16 cellular contexts compared by ENCODE assay signal in the genomic region with DNA sequence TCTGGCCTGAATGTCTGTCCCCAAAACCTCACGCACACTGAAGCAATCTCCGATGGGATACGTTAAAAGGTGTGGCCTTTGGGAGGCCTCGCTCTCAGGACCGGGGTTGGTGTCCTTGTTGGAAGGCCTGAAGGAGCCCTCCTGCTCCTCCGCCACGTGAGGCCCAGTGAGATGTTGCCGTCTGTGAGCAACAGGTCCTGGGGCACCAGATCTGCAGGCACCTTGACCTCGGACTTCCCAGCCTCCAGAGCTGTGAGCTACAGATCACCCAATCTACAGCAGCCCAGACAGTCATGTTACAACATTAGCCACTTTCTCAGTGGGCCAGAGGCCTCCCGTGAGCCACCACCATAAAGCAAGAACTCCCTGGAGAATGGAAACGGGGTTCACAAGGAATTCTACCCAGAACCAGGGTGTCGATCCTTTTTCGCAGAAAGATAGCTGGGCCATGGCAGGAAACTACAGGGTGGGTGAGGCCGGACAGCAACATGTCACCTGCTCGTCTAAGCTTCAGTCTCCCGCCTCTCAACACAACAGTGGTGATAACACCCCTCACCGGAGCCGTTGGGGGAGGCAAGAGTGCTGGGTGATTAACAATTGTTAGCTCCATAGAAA.
DNase-seq lines count a peak whose midpoint lies in the region; ATAC-seq, FAIRE-seq and TF ChIP-seq lines count a peak whose summit lies in the region.
"Had no signal": no experiment of that assay in that cellular context is flagged by ENCODE, and none has a peak within 500 bp of the region (broad histone marks: within the 10 kb centered on the region; RNA-seq: fewer than 3 reads in every experiment).

No MANE protein-coding gene starts in this region.

- ATAC-seq in activated CD8-positive, alpha-beta T cell treated with anti-CD3 and anti-CD28 coated beads for 36 hours, result no peak
- ATAC-seq in Right ventricle myocardium inferior, result no peak
- no peak for ATAC-seq in natural killer cell treated with Interleukin-12 subunit alpha and Interleukin-12 subunit beta and Interleukin-15 and Interleukin-18, amount 100 ng/mL, for 72 hours

- no peak for DNase-seq in HFFc6
- DNase-seq in chondrocyte (ENCODE audit: low spot score), result no peak
- peak; percentile 24 for DNase-seq in posterior vena cava (ENCODE audit: low spot score)
- no peak for DNase-seq in RCC 7860 (ENCODE audit: low spot score)
- DNase-seq in activated CD8-positive, alpha-beta T cell treated with anti-CD3 and anti-CD28 coated beads for 36 hours, result no peak
- DNase-seq in Right ventricle myocardium inferior (ENCODE audit: missing footprints), result no peak
- DNase-seq in natural killer cell treated with Interleukin-12 subunit alpha and Interleukin-12 subunit beta and Interleukin-15 and Interleukin-18, amount 100 ng/mL, for 72 hours (ENCODE audit: low spot score), result no peak
- DNase-seq: NCI-H1048, NCI-H1436, NCI-H2029, NCI-H345, NCI-H524 treated with DMSO at 0.1 percent for 48 hours, PC-9 had no signal

- no peaks in the 10 kb centered on the region for H3K9me3 Mint-ChIP-seq in HFFc6
- no peaks in the 10 kb centered on the region for H3K9me3 Mint-ChIP-seq in chondrocyte (ENCODE audit: low read depth)
- no peaks in the 10 kb centered on the region for H3K9me3 Mint-ChIP-seq in activated CD8-positive, alpha-beta T cell treated with anti-CD3 and anti-CD28 coated beads for 36 hours
- no peaks in the 10 kb centered on the region for H3K9me3 Mint-ChIP-seq in natural killer cell treated with Interleukin-12 subunit alpha and Interleukin-12 subunit beta and Interleukin-15 and Interleukin-18, amount 100 ng/mL, for 72 hours

- CTCF ChIA-PET in activated CD8-positive, alpha-beta T cell treated with anti-CD3 and anti-CD28 coated beads for 36 hours (lab: Charles Lee), result no interaction called here

- no peak for TF ChIP-seq CTCF in HFFc6 (IDR thresholded peaks at IDR 0.05)
- no peak for TF ChIP-seq CTCF in chondrocyte (IDR thresholded peaks at IDR 0.05)
- no peak for TF ChIP-seq CTCF in activated CD8-positive, alpha-beta T cell treated with anti-CD3 and anti-CD28 coated beads for 36 hours (IDR thresholded peaks at IDR 0.05)

- POLR2A ChIA-PET in activated CD8-positive, alpha-beta T cell treated with anti-CD3 and anti-CD28 coated beads for 36 hours (lab: Charles Lee), result no interaction called here

- intact Hi-C loops in posterior vena cava (cut with DNase I) (no loop called here), Right ventricle myocardium inferior (cut with DNase I) (loop anchor here (5.0 kb wide), 1 partner anchor 90 kb away; no protein-coding TSS in a partner anchor)
- intact Hi-C loops in activated CD8-positive, alpha-beta T cell treated with anti-CD3 and anti-CD28 coated beads for 36 hours (cut with micrococcal nuclease), result no loop called here

- H3K27me3 Mint-ChIP-seq in HFFc6 (ENCODE audit: insufficient read depth), result peaks cover 3% of the 10 kb centered on the region
- no peaks in the 10 kb centered on the region for H3K27me3 Mint-ChIP-seq in chondrocyte (ENCODE audit: low read depth)
- peaks cover 6% of the 10 kb centered on the region for H3K27me3 Mint-ChIP-seq in activated CD8-positive, alpha-beta T cell treated with anti-CD3 and anti-CD28 coated beads for 36 hours
- peaks cover 8 to 15% of the 10 kb centered on the region in 2 donors for H3K27me3 Mint-ChIP-seq in natural killer cell treated with Interleukin-12 subunit alpha and Interleukin-12 subunit beta and Interleukin-15 and Interleukin-18, amount 100 ng/mL, for 72 hours

- H3K4me1 Mint-ChIP-seq in HFFc6 (ENCODE audit: low read depth) (peaks cover 69% of the 10 kb centered on the region), chondrocyte (ENCODE audit: low read depth) (peaks cover 78% of the 10 kb centered on the region)
- no peaks in the 10 kb centered on the region for H3K4me1 Mint-ChIP-seq in activated CD8-positive, alpha-beta T cell treated with anti-CD3 and anti-CD28 coated beads for 36 hours (ENCODE audit: low read depth)
- no peaks in the 10 kb centered on the region for H3K4me1 Mint-ChIP-seq in natural killer cell treated with Interleukin-12 subunit alpha and Interleukin-12 subunit beta and Interleukin-15 and Interleukin-18, amount 100 ng/mL, for 72 hours (ENCODE audit: low read depth in 2 of 2)

- H3K4me3 Mint-ChIP-seq in HFFc6 (no peak overlapping the region), chondrocyte (ENCODE audit: unreplicated experiment) (no peak overlapping the region)
- H3K4me3 Mint-ChIP-seq in activated CD8-positive, alpha-beta T cell treated with anti-CD3 and anti-CD28 coated beads for 36 hours, result no peak overlapping the region
- H3K4me3 Mint-ChIP-seq in natural killer cell treated with Interleukin-12 subunit alpha and Interleukin-12 subunit beta and Interleukin-15 and Interleukin-18, amount 100 ng/mL, for 72 hours, result no peak overlapping the region

- H3K27ac Mint-ChIP-seq in HFFc6 (peak overlapping the region; percentile 21; the same call in 1 of the 2 replicates), chondrocyte (ENCODE audit: unreplicated experiment) (peak overlapping the region; percentile 85)
- H3K27ac Mint-ChIP-seq in activated CD8-positive, alpha-beta T cell treated with anti-CD3 and anti-CD28 coated beads for 36 hours, result no peak overlapping the region
- H3K27ac Mint-ChIP-seq in natural killer cell treated with Interleukin-12 subunit alpha and Interleukin-12 subunit beta and Interleukin-15 and Interleukin-18, amount 100 ng/mL, for 72 hours, result no peak overlapping the region

- FAIRE-seq in RCC 7860 (lab: Jason Lieb, UNC), result no peak
- FAIRE-seq: D721Med, GM12891, GM18507 had no signal

- H3K36me3 Mint-ChIP-seq in HFFc6 (ENCODE audit: low read depth) (peaks cover 4% of the 10 kb centered on the region; the same call in 1 of the 2 replicates), chondrocyte (ENCODE audit: low read depth) (no peaks in the 10 kb centered on the region)
- H3K36me3 Mint-ChIP-seq in activated CD8-positive, alpha-beta T cell treated with anti-CD3 and anti-CD28 coated beads for 36 hours (ENCODE audit: low read depth), result no peaks in the 10 kb centered on the region
- H3K36me3 Mint-ChIP-seq in natural killer cell treated with Interleukin-12 subunit alpha and Interleukin-12 subunit beta and Interleukin-15 and Interleukin-18, amount 100 ng/mL, for 72 hours, result no peaks in the 10 kb centered on the region

Comparison
In these comparisons a context has a peak if more than half of its experiments do, and no peak if none do; other contexts are left out.
1. H3K27ac Mint-ChIP-seq: peak in HFFc6 (single experiment) and chondrocyte (single experiment); none in activated CD8-positive, alpha-beta T cell treated with anti-CD3 and anti-CD28 coated beads for 36 hours (single experiment) and natural killer cell treated with Interleukin-12 subunit alpha and Interleukin-12 subunit beta and Interleukin-15 and Interleukin-18, amount 100 ng/mL, for 72 hours (0 of 2).